In genomic region chr3:143222505-143222904, GRCh38 we compare ENCODE assay signal across 1 cellular context.
TF ChIP-seq lines count a peak whose summit lies in the region.

No MANE protein-coding gene starts in this region.

TF ChIP-seq in SK-N-SH treated with all-trans-retinoic acid at 6 μM for 48 hours, 23 proteins besides CTCF, POLR2A, EP300 and RAD21 (continued from another document):
- TF ChIP-seq CSDC2 (CRISPR knock-in tag; IDR thresholded peaks at IDR 0.05) = no peak
- no peak for TF ChIP-seq TOX (CRISPR knock-in tag; IDR thresholded peaks at IDR 0.05; ENCODE audit: borderline replicate concordance)
- TF ChIP-seq, protein P1, sequence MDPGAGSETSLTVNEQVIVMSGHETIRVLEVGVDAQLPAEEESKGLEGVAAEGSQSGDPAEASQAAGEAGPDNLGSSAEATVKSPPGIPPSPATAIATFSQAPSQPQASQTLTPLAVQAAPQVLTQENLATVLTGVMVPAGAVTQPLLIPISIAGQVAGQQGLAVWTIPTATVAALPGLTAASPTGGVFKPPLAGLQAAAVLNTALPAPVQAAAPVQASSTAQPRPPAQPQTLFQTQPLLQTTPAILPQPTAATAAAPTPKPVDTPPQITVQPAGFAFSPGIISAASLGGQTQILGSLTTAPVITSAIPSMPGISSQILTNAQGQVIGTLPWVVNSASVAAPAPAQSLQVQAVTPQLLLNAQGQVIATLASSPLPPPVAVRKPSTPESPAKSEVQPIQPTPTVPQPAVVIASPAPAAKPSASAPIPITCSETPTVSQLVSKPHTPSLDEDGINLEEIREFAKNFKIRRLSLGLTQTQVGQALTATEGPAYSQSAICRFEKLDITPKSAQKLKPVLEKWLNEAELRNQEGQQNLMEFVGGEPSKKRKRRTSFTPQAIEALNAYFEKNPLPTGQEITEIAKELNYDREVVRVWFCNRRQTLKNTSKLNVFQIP (CRISPR knock-in tag; IDR thresholded peaks at IDR 0.05; ENCODE audit: borderline replicate concordance, low read depth) = no peak
- TF ChIP-seq CSRNP3 (CRISPR knock-in tag; IDR thresholded peaks at IDR 0.05) = no peak
- no peak for TF ChIP-seq PPARA (CRISPR knock-in tag; IDR thresholded peaks at IDR 0.05; ENCODE audit: borderline replicate concordance)
- no peak for TF ChIP-seq SNAI2 (CRISPR knock-in tag; IDR thresholded peaks at IDR 0.05)
TF ChIP-seq in SK-N-SH treated with all-trans-retinoic acid at 6 μM for 48 hours: peak in this region for 0.
